In genomic region chrX:23720117-23720677, GRCh38 we compare ENCODE assay signal across 24 cellular contexts.
"Had no signal": no experiment of that assay in that cellular context is flagged by ENCODE, and none has a peak within 500 bp of the region (broad histone marks: within the 10 kb centered on the region; RNA-seq: fewer than 3 reads in every experiment).

No MANE protein-coding gene starts in this region.

- H3K9me3 Mint-ChIP-seq: immature natural killer cell, memory B cell, mesothelial cell of epicardium, natural killer cell, neural progenitor cell, type B pancreatic cell had no signal

- DNase-seq: effector CD8-positive, alpha-beta T cell; foreskin fibroblast; glutamatergic neuron; immature natural killer cell; left lung; lower lobe of right lung; natural killer cell; nucleus accumbens; ovary; sigmoid colon; small intestine; stimulated activated CD4-positive, alpha-beta T cell treated with anti-CD3 and anti-CD28 coated beads, Interleukin-2, amount 100 ng/mL, for 48 hours; stimulated activated naive CD8-positive, alpha-beta T cell treated with anti-CD3 and anti-CD28 coated beads, Interleukin-15, Interleukin-2, amounts not matched to agents 100 U/mL and 50 U/mL, for 24 hours; thyroid gland; uterus had no signal

- H3K27ac ChIP-seq: coronary artery, gastroesophageal sphincter, left lung, lower lobe of right lung, neural progenitor cell, ovary, right atrium auricular region, sigmoid colon, suprapubic skin, thyroid gland, uterus had no signal

- H3K36me3 ChIP-seq: neural progenitor cell, ovary, uterus had no signal

- H3K9me3 ChIP-seq: gastroesophageal sphincter, left lung, lower lobe of right lung, ovary, right atrium auricular region, sigmoid colon, suprapubic skin, thyroid gland, uterus had no signal

- H3K4me1 ChIP-seq: gastroesophageal sphincter, left lung, lower lobe of right lung, right atrium auricular region, sigmoid colon, suprapubic skin, thyroid gland, uterus had no signal

- H3K27me3 Mint-ChIP-seq: memory B cell, type B pancreatic cell had no signal

- H3K4me3 ChIP-seq: coronary artery, gastroesophageal sphincter, left lung, lower lobe of right lung, neural progenitor cell, ovary, right atrium auricular region, sigmoid colon, suprapubic skin, thyroid gland, uterus had no signal

- H3K27ac Mint-ChIP-seq: immature natural killer cell, memory B cell, mesothelial cell of epicardium, natural killer cell, neural progenitor cell, type B pancreatic cell had no signal

- H3K4me3 Mint-ChIP-seq: immature natural killer cell, memory B cell, mesothelial cell of epicardium, natural killer cell, neural progenitor cell, type B pancreatic cell had no signal

- H3K36me3 Mint-ChIP-seq: natural killer cell, neural progenitor cell had no signal

- H3K4me1 Mint-ChIP-seq: immature natural killer cell, memory B cell, mesothelial cell of epicardium, natural killer cell, neural progenitor cell had no signal

- ATAC-seq: esophagus mucosa; gastroesophageal sphincter; left lung; lower lobe of right lung; natural killer cell; stimulated activated naive CD8-positive, alpha-beta T cell treated with anti-CD3 and anti-CD28 coated beads, Interleukin-15, Interleukin-2, amounts not matched to agents 100 U/mL and 50 U/mL, for 24 hours had no signal
